Comparison of ENCODE assay signal across 14 cellular contexts in the genomic region with DNA sequence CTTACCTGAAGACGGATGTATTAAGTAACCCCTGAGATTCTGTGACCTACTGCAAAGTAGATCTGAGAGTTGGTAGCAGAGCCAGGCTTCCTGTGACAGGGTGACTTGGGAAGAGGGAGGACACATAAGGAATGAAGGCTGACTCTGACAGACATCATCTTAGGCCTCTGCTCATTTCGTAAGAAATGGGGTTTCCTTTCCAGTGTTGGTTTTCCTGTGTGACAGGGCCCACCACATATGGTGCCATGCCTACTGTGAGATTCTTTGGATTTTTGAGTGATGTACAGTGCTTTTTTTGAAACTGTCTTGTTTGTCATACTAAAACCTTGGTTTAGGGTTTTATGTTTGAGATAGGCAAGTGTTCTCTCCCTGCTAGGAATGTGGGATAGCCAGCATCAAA. TPM values are rescaled to one million over a fixed set of nuclear protein-coding genes. Genes with fewer than 3 reads are reported as not detected.
DNase-seq lines count a peak whose midpoint lies in the region; ATAC-seq and TF ChIP-seq lines count a peak whose summit lies in the region.
"Had no signal": no experiment of that assay in that cellular context is flagged by ENCODE, and none has a peak within 500 bp of the region (broad histone marks: within the 10 kb centered on the region; RNA-seq: fewer than 3 reads in every experiment).

No MANE protein-coding gene starts in this region.

- no peak overlapping the region for H3K4me3 ChIP-seq in KMS-11 (IDR thresholded peaks at IDR 0.05; ENCODE audit: insufficient read depth, low read depth, low read length)
- H3K4me3 ChIP-seq: Peyer's patch had no signal

- DNase-seq in natural killer cell treated with Interleukin-12 subunit alpha and Interleukin-12 subunit beta and Interleukin-15 and Interleukin-18, amount 100 ng/mL, for 72 hours (ENCODE audit: low spot score), result no peak
- DNase-seq in natural killer cell (no peak), HuH-7 (ENCODE audit: low spot score) (no peak)
- DNase-seq in activated T-helper 1 cell treated with anti-CD3 and anti-CD28 coated beads, Interleukin-12 subunit alpha, Interleukin-12 subunit beta, Interleukin-2, Interleukin-4 antibody, amounts not matched to agents 30 ng/mL and 10 ng/mL and 1 ng/mL, durations not matched to agents 14 hours and 24 hours and 36 hours (ENCODE audit: low spot score), result no peak
- no peak for DNase-seq in stimulated activated naive CD4-positive, alpha-beta T cell treated with Interleukin-2 at 50 U/mL for 16 hours (lab: John Stamatoyannopoulos, UW)
- DNase-seq: NCI-H1092 treated with DMSO at 0.1 percent for 48 hours, NCI-H1694, NCI-H446 treated with DMSO at 0.1 percent for 48 hours, NCI-H748 treated with DMSO at 0.1 percent for 48 hours, Peyer's patch, Right ventricle myocardium superior had no signal

- no peak for TF ChIP-seq CTCF in natural killer cell (IDR thresholded peaks at IDR 0.05)
- TF ChIP-seq CTCF in KMS-11 (conservative IDR thresholded peaks at IDR 0.05; ENCODE audit: low read depth, low read length), result no peak

- H2AFZ ChIP-seq in KMS-11 (ENCODE audit: low read depth), result no peak overlapping the region

- intact Hi-C loops in natural killer cell (cut with micrococcal nuclease), result no loop called here
- intact Hi-C loops in activated T-helper 1 cell treated with anti-CD3 and anti-CD28 coated beads, Interleukin-12 subunit alpha, Interleukin-12 subunit beta, Interleukin-2, Interleukin-4 antibody, amounts not matched to agents 30 ng/mL and 10 ng/mL and 1 ng/mL, durations not matched to agents 14 hours and 24 hours and 36 hours (cut with micrococcal nuclease), result no loop called here

- H3K79me2 ChIP-seq in KMS-11 (ENCODE audit: insufficient read depth, low read depth), result no peaks in the 10 kb centered on the region

- peaks cover 7% of the 10 kb centered on the region; the same call in 1 of the 2 replicates for H3K36me3 ChIP-seq in KMS-11 (ENCODE audit: insufficient read depth)

- H3K9me3 Mint-ChIP-seq in natural killer cell treated with Interleukin-12 subunit alpha and Interleukin-12 subunit beta and Interleukin-15 and Interleukin-18, amount 100 ng/mL, for 72 hours, result no peaks in the 10 kb centered on the region
- no peaks in the 10 kb centered on the region for H3K9me3 Mint-ChIP-seq in natural killer cell
- no peaks in the 10 kb centered on the region for H3K9me3 Mint-ChIP-seq in activated T-helper 1 cell treated with anti-CD3 and anti-CD28 coated beads, Interleukin-12 subunit alpha, Interleukin-12 subunit beta, Interleukin-2, Interleukin-4 antibody, amounts not matched to agents 30 ng/mL and 10 ng/mL and 1 ng/mL, durations not matched to agents 14 hours and 24 hours and 36 hours

- H3K4me1 ChIP-seq in KMS-11 (ENCODE audit: low read depth, poor library complexity, severe bottlenecking), result peaks cover 80% of the 10 kb centered on the region

- peak overlapping the region; percentile 37 to 82 for H3K27ac Mint-ChIP-seq in natural killer cell treated with Interleukin-12 subunit alpha and Interleukin-12 subunit beta and Interleukin-15 and Interleukin-18, amount 100 ng/mL, for 72 hours
- H3K27ac Mint-ChIP-seq in natural killer cell, result peak overlapping the region in 1 of 2 donors; percentile 69
- peak overlapping the region; percentile 26 for H3K27ac Mint-ChIP-seq in activated T-helper 1 cell treated with anti-CD3 and anti-CD28 coated beads, Interleukin-12 subunit alpha, Interleukin-12 subunit beta, Interleukin-2, Interleukin-4 antibody, amounts not matched to agents 30 ng/mL and 10 ng/mL and 1 ng/mL, durations not matched to agents 14 hours and 24 hours and 36 hours

- peak overlapping the region; percentile 9 for H3K4me3 Mint-ChIP-seq in natural killer cell treated with Interleukin-12 subunit alpha and Interleukin-12 subunit beta and Interleukin-15 and Interleukin-18, amount 100 ng/mL, for 72 hours
- H3K4me3 Mint-ChIP-seq in natural killer cell, result no peak overlapping the region
- no peak overlapping the region for H3K4me3 Mint-ChIP-seq in activated T-helper 1 cell treated with anti-CD3 and anti-CD28 coated beads, Interleukin-12 subunit alpha, Interleukin-12 subunit beta, Interleukin-2, Interleukin-4 antibody, amounts not matched to agents 30 ng/mL and 10 ng/mL and 1 ng/mL, durations not matched to agents 14 hours and 24 hours and 36 hours

- H3K27ac ChIP-seq in KMS-11, result peak overlapping the region; percentile 93; the same call in 1 of the 2 replicates
- H3K27ac ChIP-seq: Peyer's patch had no signal

- H3K27me3 ChIP-seq in KMS-11 (ENCODE audit: insufficient read depth, low read depth), result no peaks in the 10 kb centered on the region
- H3K27me3 ChIP-seq: Peyer's patch had no signal

- H3K27me3 Mint-ChIP-seq in natural killer cell treated with Interleukin-12 subunit alpha and Interleukin-12 subunit beta and Interleukin-15 and Interleukin-18, amount 100 ng/mL, for 72 hours, result no peaks in the 10 kb centered on the region
- H3K27me3 Mint-ChIP-seq in natural killer cell (ENCODE audit: low read depth in 2 of 2), result no peaks in the 10 kb centered on the region
- no peaks in the 10 kb centered on the region for H3K27me3 Mint-ChIP-seq in activated T-helper 1 cell treated with anti-CD3 and anti-CD28 coated beads, Interleukin-12 subunit alpha, Interleukin-12 subunit beta, Interleukin-2, Interleukin-4 antibody, amounts not matched to agents 30 ng/mL and 10 ng/mL and 1 ng/mL, durations not matched to agents 14 hours and 24 hours and 36 hours (ENCODE audit: insufficient read depth)

- H3K4me2 ChIP-seq in KMS-11, result peak overlapping the region; percentile 86; the same call in 1 of the 2 replicates

- ATAC-seq in natural killer cell treated with Interleukin-12 subunit alpha and Interleukin-12 subunit beta and Interleukin-15 and Interleukin-18, amount 100 ng/mL, for 72 hours, result peak in 1 of 2 donors; percentile 50
- ATAC-seq in natural killer cell (no peak), HG02642 (IDR thresholded peaks at IDR 0.05; ENCODE audit: poor library complexity, unreplicated experiment) (no peak)
- ATAC-seq: SK-N-SH treated with all-trans-retinoic acid at 6 μM for 48 hours had no signal

- H3K4me1 Mint-ChIP-seq in natural killer cell treated with Interleukin-12 subunit alpha and Interleukin-12 subunit beta and Interleukin-15 and Interleukin-18, amount 100 ng/mL, for 72 hours (ENCODE audit: low read depth in 2 of 2), result peaks cover 18 to 25% of the 10 kb centered on the region in 2 donors
- peaks cover 10 to 18% of the 10 kb centered on the region in 2 donors for H3K4me1 Mint-ChIP-seq in natural killer cell
- H3K4me1 Mint-ChIP-seq in activated T-helper 1 cell treated with anti-CD3 and anti-CD28 coated beads, Interleukin-12 subunit alpha, Interleukin-12 subunit beta, Interleukin-2, Interleukin-4 antibody, amounts not matched to agents 30 ng/mL and 10 ng/mL and 1 ng/mL, durations not matched to agents 14 hours and 24 hours and 36 hours (ENCODE audit: low read depth), result peaks cover 23% of the 10 kb centered on the region

- no peaks in the 10 kb centered on the region for H4K20me1 ChIP-seq in KMS-11 (ENCODE audit: insufficient read depth)

- peaks cover 9% of the 10 kb centered on the region for H3K36me3 Mint-ChIP-seq in natural killer cell treated with Interleukin-12 subunit alpha and Interleukin-12 subunit beta and Interleukin-15 and Interleukin-18, amount 100 ng/mL, for 72 hours
- H3K36me3 Mint-ChIP-seq in natural killer cell, result no peaks in the 10 kb centered on the region
- H3K36me3 Mint-ChIP-seq in activated T-helper 1 cell treated with anti-CD3 and anti-CD28 coated beads, Interleukin-12 subunit alpha, Interleukin-12 subunit beta, Interleukin-2, Interleukin-4 antibody, amounts not matched to agents 30 ng/mL and 10 ng/mL and 1 ng/mL, durations not matched to agents 14 hours and 24 hours and 36 hours (ENCODE audit: low read depth), result peaks cover 52% of the 10 kb centered on the region

- H3K9ac ChIP-seq in KMS-11, result no peak overlapping the region

RNA-seq across cellular contexts. Expression of a gene that starts 12.7 kb away (rescaled TPM):
- 10 to 100 TPM; 65.8 to 89.4 TPM for total RNA-seq in natural killer cell treated with Interleukin-12 subunit alpha and Interleukin-12 subunit beta and Interleukin-15 and Interleukin-18, amount 100 ng/mL, for 72 hours
- total RNA-seq in natural killer cell, result 10 to 100 TPM; 70.2 to 83.7 (median 72.0) TPM
- 70.9 and 75.2 TPM in 2 replicates for total RNA-seq in activated T-helper 1 cell treated with anti-CD3 and anti-CD28 coated beads, Interleukin-12 subunit alpha, Interleukin-12 subunit beta, Interleukin-2, Interleukin-4 antibody, amounts not matched to agents 30 ng/mL and 10 ng/mL and 1 ng/mL, durations not matched to agents 14 hours and 24 hours and 36 hours

RNA-seq across cellular contexts. Expression of a gene that starts 31.7 kb away (rescaled TPM):
- 10 to 100 TPM; 21.0 to 29.5 TPM for total RNA-seq in natural killer cell treated with Interleukin-12 subunit alpha and Interleukin-12 subunit beta and Interleukin-15 and Interleukin-18, amount 100 ng/mL, for 72 hours
- 10 to 100 TPM; 33.2 to 44.4 (median 34.3) TPM for total RNA-seq in natural killer cell
- total RNA-seq in activated T-helper 1 cell treated with anti-CD3 and anti-CD28 coated beads, Interleukin-12 subunit alpha, Interleukin-12 subunit beta, Interleukin-2, Interleukin-4 antibody, amounts not matched to agents 30 ng/mL and 10 ng/mL and 1 ng/mL, durations not matched to agents 14 hours and 24 hours and 36 hours, result 28.0 and 29.7 TPM in 2 replicates

RNA-seq across cellular contexts. Expression of a gene that starts 31.8 kb away (rescaled TPM):
- total RNA-seq in natural killer cell treated with Interleukin-12 subunit alpha and Interleukin-12 subunit beta and Interleukin-15 and Interleukin-18, amount 100 ng/mL, for 72 hours, result 1 to 10 TPM in 1 of 2 donors, under 1 TPM in 1; 0.45 to 1.9 TPM
- total RNA-seq in natural killer cell, result 1 to 10 TPM; 4.1 to 4.7 (median 4.3) TPM
- 0.96 and 1.0 TPM in 2 replicates for total RNA-seq in activated T-helper 1 cell treated with anti-CD3 and anti-CD28 coated beads, Interleukin-12 subunit alpha, Interleukin-12 subunit beta, Interleukin-2, Interleukin-4 antibody, amounts not matched to agents 30 ng/mL and 10 ng/mL and 1 ng/mL, durations not matched to agents 14 hours and 24 hours and 36 hours
